Comparison of ENCODE assay signal across 1 cellular context in the genomic region with DNA sequence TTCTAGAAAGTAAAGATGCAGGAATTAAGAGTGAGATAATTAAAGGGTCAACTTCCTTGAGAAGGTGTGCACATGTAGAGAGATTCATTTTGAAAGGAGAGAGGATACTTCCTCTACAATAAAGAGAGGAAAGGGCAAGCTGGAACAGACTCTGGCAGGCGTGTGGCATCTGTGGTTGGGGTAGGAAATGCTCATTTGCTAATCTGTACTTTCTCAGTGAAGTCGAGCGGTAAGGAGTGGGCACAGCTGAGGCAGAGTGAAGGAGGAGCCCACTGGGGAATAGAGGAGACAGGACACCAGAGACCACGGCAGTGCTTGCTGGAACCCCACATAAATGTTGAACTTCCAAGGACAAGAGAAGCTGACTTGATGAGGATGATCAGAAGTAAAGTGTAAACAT.
TF ChIP-seq lines count a peak whose summit lies in the region.

No MANE protein-coding gene starts in this region.

TF ChIP-seq in GM12878, 131 proteins besides CTCF, POLR2A, EP300 and RAD21:
- TF ChIP-seq NR2C1 (IDR thresholded peaks at IDR 0.05) (no peak), RFX5 (IDR thresholded peaks at IDR 0.05; ENCODE audit: low read depth, low read length) (no peak), ZNF274 (IDR thresholded peaks at IDR 0.05; ENCODE audit: insufficient read depth, insufficient read length) (no peak), BMI1 (IDR thresholded peaks at IDR 0.05; ENCODE audit: borderline replicate concordance) (no peak), RELA (IDR thresholded peaks at IDR 0.05; ENCODE audit: borderline replicate concordance, partially characterized antibody) (no peak), FOXK2 (IDR thresholded peaks at IDR 0.05) (no peak), SREBF2 (IDR thresholded peaks at IDR 0.05; ENCODE audit: low read length) (no peak), DPF2 (IDR thresholded peaks at IDR 0.05) (no peak), CBFB (IDR thresholded peaks at IDR 0.05; ENCODE audit: low read depth) (no peak), PAX5 (IDR thresholded peaks at IDR 0.05; ENCODE audit: borderline replicate concordance, low read depth, low read length) (no peak), PML (IDR thresholded peaks at IDR 0.05; ENCODE audit: low read length) (no peak), JUND (IDR thresholded peaks at IDR 0.05; ENCODE audit: low read depth, low read length) (no peak), SPI1 (IDR thresholded peaks at IDR 0.05; ENCODE audit: borderline replicate concordance, insufficient read depth, low read depth, low read length) (no peak), SMAD5 (IDR thresholded peaks at IDR 0.05; ENCODE audit: low read depth) (no peak)
- TF ChIP-seq, protein P1, sequence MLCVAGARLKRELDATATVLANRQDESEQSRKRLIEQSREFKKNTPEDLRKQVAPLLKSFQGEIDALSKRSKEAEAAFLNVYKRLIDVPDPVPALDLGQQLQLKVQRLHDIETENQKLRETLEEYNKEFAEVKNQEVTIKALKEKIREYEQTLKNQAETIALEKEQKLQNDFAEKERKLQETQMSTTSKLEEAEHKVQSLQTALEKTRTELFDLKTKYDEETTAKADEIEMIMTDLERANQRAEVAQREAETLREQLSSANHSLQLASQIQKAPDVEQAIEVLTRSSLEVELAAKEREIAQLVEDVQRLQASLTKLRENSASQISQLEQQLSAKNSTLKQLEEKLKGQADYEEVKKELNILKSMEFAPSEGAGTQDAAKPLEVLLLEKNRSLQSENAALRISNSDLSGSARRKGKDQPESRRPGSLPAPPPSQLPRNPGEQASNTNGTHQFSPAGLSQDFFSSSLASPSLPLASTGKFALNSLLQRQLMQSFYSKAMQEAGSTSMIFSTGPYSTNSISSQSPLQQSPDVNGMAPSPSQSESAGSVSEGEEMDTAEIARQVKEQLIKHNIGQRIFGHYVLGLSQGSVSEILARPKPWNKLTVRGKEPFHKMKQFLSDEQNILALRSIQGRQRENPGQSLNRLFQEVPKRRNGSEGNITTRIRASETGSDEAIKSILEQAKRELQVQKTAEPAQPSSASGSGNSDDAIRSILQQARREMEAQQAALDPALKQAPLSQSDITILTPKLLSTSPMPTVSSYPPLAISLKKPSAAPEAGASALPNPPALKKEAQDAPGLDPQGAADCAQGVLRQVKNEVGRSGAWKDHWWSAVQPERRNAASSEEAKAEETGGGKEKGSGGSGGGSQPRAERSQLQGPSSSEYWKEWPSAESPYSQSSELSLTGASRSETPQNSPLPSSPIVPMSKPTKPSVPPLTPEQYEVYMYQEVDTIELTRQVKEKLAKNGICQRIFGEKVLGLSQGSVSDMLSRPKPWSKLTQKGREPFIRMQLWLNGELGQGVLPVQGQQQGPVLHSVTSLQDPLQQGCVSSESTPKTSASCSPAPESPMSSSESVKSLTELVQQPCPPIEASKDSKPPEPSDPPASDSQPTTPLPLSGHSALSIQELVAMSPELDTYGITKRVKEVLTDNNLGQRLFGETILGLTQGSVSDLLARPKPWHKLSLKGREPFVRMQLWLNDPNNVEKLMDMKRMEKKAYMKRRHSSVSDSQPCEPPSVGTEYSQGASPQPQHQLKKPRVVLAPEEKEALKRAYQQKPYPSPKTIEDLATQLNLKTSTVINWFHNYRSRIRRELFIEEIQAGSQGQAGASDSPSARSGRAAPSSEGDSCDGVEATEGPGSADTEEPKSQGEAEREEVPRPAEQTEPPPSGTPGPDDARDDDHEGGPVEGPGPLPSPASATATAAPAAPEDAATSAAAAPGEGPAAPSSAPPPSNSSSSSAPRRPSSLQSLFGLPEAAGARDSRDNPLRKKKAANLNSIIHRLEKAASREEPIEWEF (IDR thresholded peaks at IDR 0.05; ENCODE audit: insufficient replicate concordance, low read depth, low read length), result no peak
- TF ChIP-seq, protein P2, sequence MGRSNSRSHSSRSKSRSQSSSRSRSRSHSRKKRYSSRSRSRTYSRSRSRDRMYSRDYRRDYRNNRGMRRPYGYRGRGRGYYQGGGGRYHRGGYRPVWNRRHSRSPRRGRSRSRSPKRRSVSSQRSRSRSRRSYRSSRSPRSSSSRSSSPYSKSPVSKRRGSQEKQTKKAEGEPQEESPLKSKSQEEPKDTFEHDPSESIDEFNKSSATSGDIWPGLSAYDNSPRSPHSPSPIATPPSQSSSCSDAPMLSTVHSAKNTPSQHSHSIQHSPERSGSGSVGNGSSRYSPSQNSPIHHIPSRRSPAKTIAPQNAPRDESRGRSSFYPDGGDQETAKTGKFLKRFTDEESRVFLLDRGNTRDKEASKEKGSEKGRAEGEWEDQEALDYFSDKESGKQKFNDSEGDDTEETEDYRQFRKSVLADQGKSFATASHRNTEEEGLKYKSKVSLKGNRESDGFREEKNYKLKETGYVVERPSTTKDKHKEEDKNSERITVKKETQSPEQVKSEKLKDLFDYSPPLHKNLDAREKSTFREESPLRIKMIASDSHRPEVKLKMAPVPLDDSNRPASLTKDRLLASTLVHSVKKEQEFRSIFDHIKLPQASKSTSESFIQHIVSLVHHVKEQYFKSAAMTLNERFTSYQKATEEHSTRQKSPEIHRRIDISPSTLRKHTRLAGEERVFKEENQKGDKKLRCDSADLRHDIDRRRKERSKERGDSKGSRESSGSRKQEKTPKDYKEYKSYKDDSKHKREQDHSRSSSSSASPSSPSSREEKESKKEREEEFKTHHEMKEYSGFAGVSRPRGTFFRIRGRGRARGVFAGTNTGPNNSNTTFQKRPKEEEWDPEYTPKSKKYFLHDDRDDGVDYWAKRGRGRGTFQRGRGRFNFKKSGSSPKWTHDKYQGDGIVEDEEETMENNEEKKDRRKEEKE (IDR thresholded peaks at IDR 0.05), result no peak
- TF ChIP-seq, protein P3, sequence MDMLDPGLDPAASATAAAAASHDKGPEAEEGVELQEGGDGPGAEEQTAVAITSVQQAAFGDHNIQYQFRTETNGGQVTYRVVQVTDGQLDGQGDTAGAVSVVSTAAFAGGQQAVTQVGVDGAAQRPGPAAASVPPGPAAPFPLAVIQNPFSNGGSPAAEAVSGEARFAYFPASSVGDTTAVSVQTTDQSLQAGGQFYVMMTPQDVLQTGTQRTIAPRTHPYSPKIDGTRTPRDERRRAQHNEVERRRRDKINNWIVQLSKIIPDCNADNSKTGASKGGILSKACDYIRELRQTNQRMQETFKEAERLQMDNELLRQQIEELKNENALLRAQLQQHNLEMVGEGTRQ (IDR thresholded peaks at IDR 0.05; ENCODE audit: borderline replicate concordance, low read depth, low read length), result no peak
- TF ChIP-seq, protein P4, sequence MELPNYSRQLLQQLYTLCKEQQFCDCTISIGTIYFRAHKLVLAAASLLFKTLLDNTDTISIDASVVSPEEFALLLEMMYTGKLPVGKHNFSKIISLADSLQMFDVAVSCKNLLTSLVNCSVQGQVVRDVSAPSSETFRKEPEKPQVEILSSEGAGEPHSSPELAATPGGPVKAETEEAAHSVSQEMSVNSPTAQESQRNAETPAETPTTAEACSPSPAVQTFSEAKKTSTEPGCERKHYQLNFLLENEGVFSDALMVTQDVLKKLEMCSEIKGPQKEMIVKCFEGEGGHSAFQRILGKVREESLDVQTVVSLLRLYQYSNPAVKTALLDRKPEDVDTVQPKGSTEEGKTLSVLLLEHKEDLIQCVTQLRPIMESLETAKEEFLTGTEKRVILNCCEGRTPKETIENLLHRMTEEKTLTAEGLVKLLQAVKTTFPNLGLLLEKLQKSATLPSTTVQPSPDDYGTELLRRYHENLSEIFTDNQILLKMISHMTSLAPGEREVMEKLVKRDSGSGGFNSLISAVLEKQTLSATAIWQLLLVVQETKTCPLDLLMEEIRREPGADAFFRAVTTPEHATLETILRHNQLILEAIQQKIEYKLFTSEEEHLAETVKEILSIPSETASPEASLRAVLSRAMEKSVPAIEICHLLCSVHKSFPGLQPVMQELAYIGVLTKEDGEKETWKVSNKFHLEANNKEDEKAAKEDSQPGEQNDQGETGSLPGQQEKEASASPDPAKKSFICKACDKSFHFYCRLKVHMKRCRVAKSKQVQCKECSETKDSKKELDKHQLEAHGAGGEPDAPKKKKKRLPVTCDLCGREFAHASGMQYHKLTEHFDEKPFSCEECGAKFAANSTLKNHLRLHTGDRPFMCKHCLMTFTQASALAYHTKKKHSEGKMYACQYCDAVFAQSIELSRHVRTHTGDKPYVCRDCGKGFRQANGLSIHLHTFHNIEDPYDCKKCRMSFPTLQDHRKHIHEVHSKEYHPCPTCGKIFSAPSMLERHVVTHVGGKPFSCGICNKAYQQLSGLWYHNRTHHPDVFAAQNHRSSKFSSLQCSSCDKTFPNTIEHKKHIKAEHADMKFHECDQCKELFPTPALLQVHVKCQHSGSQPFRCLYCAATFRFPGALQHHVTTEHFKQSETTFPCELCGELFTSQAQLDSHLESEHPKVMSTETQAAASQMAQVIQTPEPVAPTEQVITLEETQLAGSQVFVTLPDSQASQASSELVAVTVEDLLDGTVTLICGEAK (IDR thresholded peaks at IDR 0.05; ENCODE audit: borderline replicate concordance), result no peak
